In the genomic region with DNA sequence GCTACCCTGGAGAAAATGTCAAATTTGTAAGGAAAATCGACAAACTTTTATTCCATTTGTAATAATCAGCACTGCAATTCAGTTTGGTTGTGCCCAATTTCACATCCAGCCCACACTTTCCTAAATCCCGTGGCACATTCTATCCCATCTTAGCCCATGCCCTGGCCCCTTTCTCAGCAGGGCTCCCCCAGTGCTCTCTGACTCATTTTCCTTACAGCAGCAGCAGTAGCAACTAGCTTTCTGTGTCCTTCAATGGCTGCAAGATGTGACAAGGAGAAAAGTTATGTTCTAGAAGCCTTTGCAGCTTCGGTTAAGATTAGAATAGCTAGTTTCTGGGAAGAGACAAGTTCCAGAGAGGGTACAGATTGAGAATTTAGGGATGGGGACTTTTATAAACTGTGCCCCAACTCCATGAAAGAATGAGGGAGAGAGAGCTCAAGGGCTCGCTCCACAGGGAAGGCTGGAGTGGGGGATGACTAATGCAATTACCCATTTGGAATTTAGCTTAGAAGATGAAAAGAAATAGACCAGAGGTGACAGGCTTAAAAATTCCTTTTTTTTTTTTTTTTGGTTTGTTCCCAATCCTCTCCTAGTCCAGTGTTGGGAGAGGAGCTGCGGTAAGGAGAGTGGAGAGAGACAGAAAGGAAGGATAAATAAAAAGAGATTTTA, we compare ENCODE assay signal across 1 cellular context.
TF ChIP-seq lines count a peak whose summit lies in the region.

No MANE protein-coding gene starts in this region.

TF ChIP-seq in GM12891, 5 proteins besides CTCF, POLR2A, EP300 and RAD21:
- no peak for TF ChIP-seq POLR2AphosphoS5 (IDR thresholded peaks at IDR 0.05; ENCODE audit: low read depth, low read length)
- no peak for TF ChIP-seq SPI1 (IDR thresholded peaks at IDR 0.05; ENCODE audit: low read depth, low read length)
- TF ChIP-seq PAX5 (IDR thresholded peaks at IDR 0.05; ENCODE audit: insufficient read depth, low read length, severe bottlenecking): no peak
- no peak for TF ChIP-seq TAF1 (IDR thresholded peaks at IDR 0.05; ENCODE audit: low read depth, low read length)
- TF ChIP-seq POU2F2 (IDR thresholded peaks at IDR 0.05; ENCODE audit: low read depth, low read length): no peak
TF ChIP-seq in GM12891: peak in this region for 0.
